Comparison of ENCODE assay signal across 10 cellular contexts in genomic region chr22:36862251-36863242, GRCh38. TPM values are rescaled to one million over a fixed set of nuclear protein-coding genes. Genes with fewer than 3 reads are reported as not detected.
DNase-seq lines count a peak whose midpoint lies in the region; ATAC-seq and TF ChIP-seq lines count a peak whose summit lies in the region.
"Had no signal": no experiment of that assay in that cellular context is flagged by ENCODE, and none has a peak within 500 bp of the region (broad histone marks: within the 10 kb centered on the region; RNA-seq: fewer than 3 reads in every experiment).

No MANE protein-coding gene starts in this region.

- H3K36me3 ChIP-seq in upper lobe of left lung, result no peaks in the 10 kb centered on the region

- 71 to 72% methylated on average over 21 to 26 of the region's 26 CpGs for WGBS in upper lobe of left lung, 2 donors

- H3K9me3 Mint-ChIP-seq in activated naive CD4-positive, alpha-beta T cell treated with anti-CD3 and anti-CD28 coated beads, Interleukin-2, amount 10 ng/mL, durations not matched to agents 7 days and 5 days, result no peaks in the 10 kb centered on the region
- H3K9me3 Mint-ChIP-seq in T-helper 1 cell treated with Interleukin-12 subunit alpha and Interleukin-12 subunit beta and Interleukin-4 antibody, amounts not matched to agents 30 μg/mL and 1 μg/mL, for 36 hours, result no peaks in the 10 kb centered on the region

- H3K27ac Mint-ChIP-seq in activated naive CD4-positive, alpha-beta T cell treated with anti-CD3 and anti-CD28 coated beads, Interleukin-2, amount 10 ng/mL, durations not matched to agents 7 days and 5 days, result peak overlapping the region; percentile 94
- H3K27ac Mint-ChIP-seq in T-helper 1 cell treated with Interleukin-12 subunit alpha and Interleukin-12 subunit beta and Interleukin-4 antibody, amounts not matched to agents 30 μg/mL and 1 μg/mL, for 36 hours, result peak overlapping the region; percentile 98

- no peaks in the 10 kb centered on the region for H3K36me3 Mint-ChIP-seq in activated naive CD4-positive, alpha-beta T cell treated with anti-CD3 and anti-CD28 coated beads, Interleukin-2, amount 10 ng/mL, durations not matched to agents 7 days and 5 days
- peaks cover 38% of the 10 kb centered on the region for H3K36me3 Mint-ChIP-seq in T-helper 1 cell treated with Interleukin-12 subunit alpha and Interleukin-12 subunit beta and Interleukin-4 antibody, amounts not matched to agents 30 μg/mL and 1 μg/mL, for 36 hours (ENCODE audit: low read depth)

- peak in 1 of 4 donors; percentile 10 for TF ChIP-seq EP300 in upper lobe of left lung (IDR thresholded peaks at IDR 0.05)

- no peak for TF ChIP-seq CTCF in upper lobe of left lung (IDR thresholded peaks at IDR 0.05)

- DNase-seq in activated naive CD4-positive, alpha-beta T cell treated with anti-CD3 and anti-CD28 coated beads, Interleukin-2, amount 10 ng/mL, durations not matched to agents 7 days and 5 days, result no peak
- no peak for DNase-seq in activated naive CD4-positive, alpha-beta T cell treated with anti-CD3 and anti-CD28 coated beads, Interleukin-2, amount 50 U/mL, for 16 hours
- DNase-seq in left lobe of liver (ENCODE audit: low spot score), result no peak
- peak in 1 of 2 donors; percentile 65 for DNase-seq in upper lobe of left lung
- DNase-seq in iPS-NIHi11 (ENCODE audit: low spot score), result no peak
- DNase-seq: activated CD4-positive, alpha-beta T cell treated with anti-CD3 and anti-CD28 coated beads for 1 hour had no signal

- no peak overlapping the region for H3K4me3 Mint-ChIP-seq in activated naive CD4-positive, alpha-beta T cell treated with anti-CD3 and anti-CD28 coated beads, Interleukin-2, amount 10 ng/mL, durations not matched to agents 7 days and 5 days
- H3K4me3 Mint-ChIP-seq in T-helper 1 cell treated with Interleukin-12 subunit alpha and Interleukin-12 subunit beta and Interleukin-4 antibody, amounts not matched to agents 30 μg/mL and 1 μg/mL, for 36 hours, result peak overlapping the region; percentile 84

- CTCF ChIA-PET in activated naive CD4-positive, alpha-beta T cell treated with anti-CD3 and anti-CD28 coated beads, Interleukin-2, amount 10 ng/mL, durations not matched to agents 7 days and 5 days (lab: Charles Lee), result interaction anchor here (1.7 to 11.3 kb wide), 3 partner anchors 9 to 115 kb away, joined by 6 to 211 read pairs (median 72); no protein-coding TSS in a partner anchor

- no peak for TF ChIP-seq POLR2A in upper lobe of left lung (IDR thresholded peaks at IDR 0.05)

- peaks cover 30% of the 10 kb centered on the region for H3K4me1 Mint-ChIP-seq in activated naive CD4-positive, alpha-beta T cell treated with anti-CD3 and anti-CD28 coated beads, Interleukin-2, amount 10 ng/mL, durations not matched to agents 7 days and 5 days
- H3K4me1 Mint-ChIP-seq in T-helper 1 cell treated with Interleukin-12 subunit alpha and Interleukin-12 subunit beta and Interleukin-4 antibody, amounts not matched to agents 30 μg/mL and 1 μg/mL, for 36 hours (ENCODE audit: low read depth), result peaks cover 55% of the 10 kb centered on the region

- ATAC-seq in left lobe of liver (peak; percentile 29), upper lobe of left lung (ENCODE audit: low FRiP score in 2 of 2) (peak in 1 of 2 donors; percentile 62), GM21723 (IDR thresholded peaks at IDR 0.05; ENCODE audit: unreplicated experiment) (no peak), GM21737 (IDR thresholded peaks at IDR 0.05; ENCODE audit: unreplicated experiment) (no peak)

- H3K27ac ChIP-seq in upper lobe of left lung, result peak overlapping the region; percentile 85 to 91 (median 86)

- no peaks in the 10 kb centered on the region for H3K9me3 ChIP-seq in upper lobe of left lung

- peak overlapping the region in 1 of 4 donors; percentile 42 for H3K4me3 ChIP-seq in upper lobe of left lung

- peaks cover 0 to 22% (median 3%) of the 10 kb centered on the region in 4 donors for H3K4me1 ChIP-seq in upper lobe of left lung

- no peaks in the 10 kb centered on the region for H3K27me3 ChIP-seq in upper lobe of left lung

- peaks cover 7% of the 10 kb centered on the region for H3K27me3 Mint-ChIP-seq in activated naive CD4-positive, alpha-beta T cell treated with anti-CD3 and anti-CD28 coated beads, Interleukin-2, amount 10 ng/mL, durations not matched to agents 7 days and 5 days
- no peaks in the 10 kb centered on the region for H3K27me3 Mint-ChIP-seq in T-helper 1 cell treated with Interleukin-12 subunit alpha and Interleukin-12 subunit beta and Interleukin-4 antibody, amounts not matched to agents 30 μg/mL and 1 μg/mL, for 36 hours (ENCODE audit: low read depth)

RNA-seq across cellular contexts. Expression of gene NCF4, which starts 1.7 kb away (rescaled TPM):
- total RNA-seq in left lobe of liver (2.7 TPM), upper lobe of left lung (10 to 100 TPM; 28.2 to 72.5 (median 54.3) TPM)
- total RNA-seq: bronchial epithelial cell had no signal

RNA-seq across cellular contexts. Expression of gene PVALB, which starts 45.7 kb away (rescaled TPM):
- 0.81 TPM for total RNA-seq in left lobe of liver
- total RNA-seq in upper lobe of left lung, result 1 to 10 TPM in 3 of 6 donors, not detected in 3; 1.5 to 3.3 (median 1.8) TPM
- total RNA-seq: bronchial epithelial cell had no signal

RNA-seq across cellular contexts. Expression of gene CSF2RB, which starts 50.9 kb away (rescaled TPM):
- total RNA-seq in left lobe of liver (1.1 TPM), upper lobe of left lung (10 to 100 TPM in 5 of 6 donors, 1 to 10 TPM in 1; 8.2 to 43.0 (median 24.2) TPM)
- total RNA-seq: bronchial epithelial cell had no signal
